In genomic region chr3:122458992-122459391, GRCh38 we compare ENCODE assay signal across 8 cellular contexts. TPM values are rescaled to one million over a fixed set of nuclear protein-coding genes. Genes with fewer than 3 reads are reported as not detected.
DNase-seq lines count a peak whose midpoint lies in the region; ATAC-seq and TF ChIP-seq lines count a peak whose summit lies in the region.

No MANE protein-coding gene starts in this region.

- TF ChIP-seq POLR2A in right lobe of liver (IDR thresholded peaks at IDR 0.05), result no peak

- H3K27ac ChIP-seq in right lobe of liver, result peak overlapping the region in 2 of 3 donors; percentile 8 to 90

- TF ChIP-seq CTCF in BE2C (IDR thresholded peaks at IDR 0.05; ENCODE audit: low read depth, low read length) (peak; percentile 40), right lobe of liver (IDR thresholded peaks at IDR 0.05) (peak in 3 of 4 donors; percentile 38 to 40 (median 38))

- 48% methylated on average over 4 of the region's 4 CpGs for WGBS in right lobe of liver (ENCODE audit: insufficient coverage, low coverage, low lambda C conversion rate, missing lambda C conversion rate)

- intact Hi-C loops in right lobe of liver (cut with DNase I), result no loop called here

- no peaks in the 10 kb centered on the region for H3K9me3 ChIP-seq in BE2C
- no peaks in the 10 kb centered on the region for H3K9me3 ChIP-seq in right lobe of liver

- H3K4me3 ChIP-seq in BE2C (ENCODE audit: low read depth, low read length) (no peak overlapping the region), right lobe of liver (no peak overlapping the region)

- H3K36me3 ChIP-seq in BE2C, result peaks cover 37% of the 10 kb centered on the region
- peaks cover 0 to 15% (median 5%) of the 10 kb centered on the region in 4 donors for H3K36me3 ChIP-seq in right lobe of liver

- H3K4me1 ChIP-seq in BE2C (no peaks in the 10 kb centered on the region), right lobe of liver (peaks cover 0 to 60% (median 30%) of the 10 kb centered on the region in 4 donors)

- H3K27me3 ChIP-seq in BE2C (no peaks in the 10 kb centered on the region), right lobe of liver (no peaks in the 10 kb centered on the region)

- ATAC-seq in right lobe of liver (peak in 1 of 4 donors; percentile 24), GM18502 (IDR thresholded peaks at IDR 0.05; ENCODE audit: poor library complexity, unreplicated experiment) (no peak), HG02588 (IDR thresholded peaks at IDR 0.05; ENCODE audit: unreplicated experiment) (no peak), GM19035 (IDR thresholded peaks at IDR 0.05; ENCODE audit: unreplicated experiment) (no peak)

- DNase-seq in BE2C (no peak), HCEC 1CT (peak; percentile 57), amniotic epithelial cell (ENCODE audit: low read depth) (peak; percentile 69), right lobe of liver (no peak), D341Med (ENCODE audit: low spot score) (no peak)

RNA-seq across cellular contexts. Expression of gene WDR5B, which starts 43.1 kb away (rescaled TPM):
- 9.3 TPM for polyA plus RNA-seq in BE2C (2012; ENCODE audit: insufficient read depth, insufficient read length, low read depth)
- total RNA-seq in right lobe of liver, result 1 to 10 TPM; 1.4 to 4.0 (median 2.1) TPM

RNA-seq across cellular contexts. Expression of gene KPNA1, which starts 55.7 kb away (rescaled TPM):
- 42.8 TPM for polyA plus RNA-seq in BE2C (2012; ENCODE audit: insufficient read depth, insufficient read length, low read depth)
- total RNA-seq in right lobe of liver, result 10 to 100 TPM; 33.7 to 61.3 (median 51.2) TPM

Comparison
In these comparisons a context has a peak if more than half of its experiments do, and no peak if none do; other contexts are left out.
1. DNase-seq: peak in HCEC 1CT (single experiment) and amniotic epithelial cell (single experiment); none in BE2C (single experiment), right lobe of liver (0 of 3) and D341Med (single experiment).